Comparison of ENCODE assay signal across 22 cellular contexts in the genomic region with DNA sequence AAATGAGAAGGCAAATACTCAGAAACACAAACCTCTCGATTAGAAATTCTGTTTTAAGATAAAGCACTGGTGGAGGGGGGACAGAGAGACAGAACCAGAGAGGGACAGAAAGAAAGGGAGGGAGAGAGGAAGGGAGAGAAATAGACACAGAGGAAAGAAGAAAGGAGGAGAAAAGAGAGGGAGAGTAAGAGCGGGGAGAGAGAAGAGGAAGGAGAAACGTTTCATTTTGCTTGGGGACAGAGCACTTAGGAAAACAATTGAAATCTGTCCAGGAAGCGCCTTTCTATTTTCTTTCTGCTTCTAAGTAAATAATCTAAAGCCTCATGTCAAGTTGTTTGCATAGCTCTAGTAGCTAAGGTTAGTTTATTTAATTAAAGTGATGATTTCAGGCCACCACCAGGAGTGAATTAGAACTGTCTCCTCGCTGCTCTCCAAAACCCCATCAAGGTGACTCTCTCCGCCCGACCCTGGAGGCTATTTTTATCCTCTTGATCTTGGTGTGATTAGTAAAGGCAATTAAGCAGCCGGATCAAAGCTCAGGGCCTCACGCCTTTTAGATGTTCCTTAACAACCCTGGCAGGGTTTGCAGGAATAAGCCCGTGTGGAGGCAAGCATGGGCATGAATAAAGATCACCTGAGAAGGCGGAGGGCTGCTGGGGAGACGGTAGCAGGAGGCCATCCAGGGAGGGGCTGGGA.
DNase-seq lines count a peak whose midpoint lies in the region; ATAC-seq, FAIRE-seq and TF ChIP-seq lines count a peak whose summit lies in the region.
"Had no signal": no experiment of that assay in that cellular context is flagged by ENCODE, and none has a peak within 500 bp of the region (broad histone marks: within the 10 kb centered on the region; RNA-seq: fewer than 3 reads in every experiment).

No MANE protein-coding gene starts in this region.

- TF ChIP-seq CTCF in HEK293 (tag by site-specific recombination; IDR thresholded peaks at IDR 0.05) (no peak), brain (conservative IDR thresholded peaks at IDR 0.05) (no peak), parathyroid adenoma (IDR thresholded peaks at IDR 0.05) (no peak)

- H3K9me3 Mint-ChIP-seq in brain: no peaks in the 10 kb centered on the region
- no peaks in the 10 kb centered on the region for H3K9me3 Mint-ChIP-seq in naive thymus-derived CD4-positive, alpha-beta T cell
- H3K9me3 Mint-ChIP-seq: activated naive CD4-positive, alpha-beta T cell treated with anti-CD3 and anti-CD28 coated beads, Interleukin-2, amount 50 U/mL, for 24 hours; endodermal cell; naive thymus-derived CD8-positive, alpha-beta T cell; stimulated activated naive B cell treated with anti-CD40 and anti-IgM and Interleukin-4, amounts not matched to agents 10 μg/mL and 1 μg/mL and 100 μg/mL, for 72 hours had no signal

- CTCF ChIA-PET in HEK293 (lab: Yijun Ruan, JAX): interaction anchor here (1.6 kb wide), 1 partner anchor 121 kb away, joined by 8 read pairs; no protein-coding TSS in a partner anchor
- CTCF ChIA-PET in naive thymus-derived CD4-positive, alpha-beta T cell (lab: Charles Lee): no interaction called here

- H3K4me1 Mint-ChIP-seq in brain: peaks cover 78% of the 10 kb centered on the region
- peaks cover 0 to 14% (median 2%) of the 10 kb centered on the region in 7 donors for H3K4me1 Mint-ChIP-seq in naive thymus-derived CD4-positive, alpha-beta T cell
- H3K4me1 Mint-ChIP-seq: activated naive CD4-positive, alpha-beta T cell treated with anti-CD3 and anti-CD28 coated beads, Interleukin-2, amount 50 U/mL, for 24 hours; stimulated activated naive B cell treated with anti-CD40 and anti-IgM and Interleukin-4, amounts not matched to agents 10 μg/mL and 1 μg/mL and 100 μg/mL, for 72 hours had no signal

- H3K4me1 ChIP-seq in HEK293 (ENCODE audit: control insufficient read depth, insufficient read depth, low read length) (peaks cover 13% of the 10 kb centered on the region; the same call in 1 of the 2 replicates), parathyroid adenoma (peaks cover 4% of the 10 kb centered on the region)
- H3K4me1 ChIP-seq in naive thymus-derived CD4-positive, alpha-beta T cell (ENCODE audit: control insufficient read depth in 2 of 2, insufficient read depth in 2 of 2, low read length in 2 of 2): no peaks in the 10 kb centered on the region

- H3K36me3 Mint-ChIP-seq in brain: no peaks in the 10 kb centered on the region
- no peaks in the 10 kb centered on the region for H3K36me3 Mint-ChIP-seq in naive thymus-derived CD4-positive, alpha-beta T cell
- H3K36me3 Mint-ChIP-seq: activated naive CD4-positive, alpha-beta T cell treated with anti-CD3 and anti-CD28 coated beads, Interleukin-2, amount 50 U/mL, for 24 hours; naive thymus-derived CD8-positive, alpha-beta T cell; stimulated activated naive B cell treated with anti-CD40 and anti-IgM and Interleukin-4, amounts not matched to agents 10 μg/mL and 1 μg/mL and 100 μg/mL, for 72 hours had no signal

- H3K36me3 ChIP-seq in HEK293 (ENCODE audit: control insufficient read depth in 2 of 2, insufficient read depth in 1 of 2, low read length in 2 of 2) (no peaks in the 10 kb centered on the region), parathyroid adenoma (ENCODE audit: control insufficient read depth, insufficient read depth, low read length) (no peaks in the 10 kb centered on the region)
- H3K36me3 ChIP-seq in naive thymus-derived CD4-positive, alpha-beta T cell (ENCODE audit: control insufficient read depth in 2 of 3, insufficient read depth in 3 of 3, low read length in 3 of 3): no peaks in the 10 kb centered on the region
- H3K36me3 ChIP-seq: cardiac muscle cell, vagina had no signal

- no peak overlapping the region for H3K9ac ChIP-seq in parathyroid adenoma

- H3K27ac Mint-ChIP-seq in brain: peak overlapping the region in 3 of 5 experiments; percentile 51 to 66 (median 57)
- H3K27ac Mint-ChIP-seq in naive thymus-derived CD4-positive, alpha-beta T cell: no peak overlapping the region
- H3K27ac Mint-ChIP-seq: activated naive CD4-positive, alpha-beta T cell treated with anti-CD3 and anti-CD28 coated beads, Interleukin-2, amount 50 U/mL, for 24 hours; endodermal cell; stimulated activated naive B cell treated with anti-CD40 and anti-IgM and Interleukin-4, amounts not matched to agents 10 μg/mL and 1 μg/mL and 100 μg/mL, for 72 hours had no signal

- DNase-seq in NCI-H2171 treated with DMSO at 0.1 percent for 48 hours (lab: John Stamatoyannopoulos, UW) (peak; percentile 83), hypothalamus (lab: John Stamatoyannopoulos, UW) (no peak), GM12892 (ENCODE audit: insufficient read length) (no peak)
- no peak for DNase-seq in activated CD4-positive, CD25-positive, alpha-beta regulatory T cell treated with anti-CD3 and anti-CD28 coated beads, Interleukin-2, amount 50 U/mL, for 72 hours
- DNase-seq in naive thymus-derived CD4-positive, alpha-beta T cell: no peak
- DNase-seq: activated CD8-positive, alpha-beta memory T cell treated with anti-CD3 and anti-CD28 coated beads, Interleukin-2, amount 50 U/mL, for 4 hours; endodermal cell; IMR-90; naive thymus-derived CD8-positive, alpha-beta T cell; NCI-H146; PC-9; right cardiac atrium; stimulated activated CD4-positive, alpha-beta T cell treated with anti-CD3 and anti-CD28 coated beads, Interleukin-4, amount 100 ng/mL, for 4 hours; stimulated activated naive B cell treated with anti-CD40 and anti-IgM and Interleukin-4, amounts not matched to agents 10 μg/mL and 1 μg/mL and 100 μg/mL, for 72 hours had no signal

- POLR2A ChIA-PET in HEK293 (lab: Yijun Ruan, JAX): interaction anchor here (0.9 kb wide), 1 partner anchor 19 kb away, joined by 3 read pairs; no protein-coding TSS in a partner anchor
- POLR2A ChIA-PET in naive thymus-derived CD4-positive, alpha-beta T cell (lab: Charles Lee): no interaction called here

- no peaks in the 10 kb centered on the region for H3K79me2 ChIP-seq in parathyroid adenoma

- H3K9me3 ChIP-seq in HEK293 (ENCODE audit: control insufficient read depth, insufficient read depth, low read depth, low read length) (no peaks in the 10 kb centered on the region), parathyroid adenoma (ENCODE audit: control insufficient read depth, low read length) (no peaks in the 10 kb centered on the region)
- H3K9me3 ChIP-seq in naive thymus-derived CD4-positive, alpha-beta T cell (ENCODE audit: control insufficient read depth in 2 of 3, low read length in 3 of 3): no peaks in the 10 kb centered on the region
- H3K9me3 ChIP-seq: vagina had no signal

- H3K27me3 ChIP-seq in parathyroid adenoma (ENCODE audit: control insufficient read depth, insufficient read depth, low read length): no peaks in the 10 kb centered on the region
- no peaks in the 10 kb centered on the region for H3K27me3 ChIP-seq in naive thymus-derived CD4-positive, alpha-beta T cell (ENCODE audit: control insufficient read depth in 2 of 2, insufficient read depth in 2 of 2, low read length in 2 of 2)
- H3K27me3 ChIP-seq: cardiac muscle cell, vagina had no signal

- H3K27ac ChIP-seq in HEK293 (ENCODE audit: extremely low read depth, low read depth, low read length) (peak overlapping the region; percentile 28), parathyroid adenoma (no peak overlapping the region)
- no peak overlapping the region for H3K27ac ChIP-seq in naive thymus-derived CD4-positive, alpha-beta T cell (ENCODE audit: low read depth, low read length)
- H3K27ac ChIP-seq: cardiac muscle cell, PC-9, vagina had no signal

- no peak overlapping the region for H2AFZ ChIP-seq in parathyroid adenoma
- H2AFZ ChIP-seq: PC-9 had no signal

- no peak for FAIRE-seq in GM12892 (lab: Jason Lieb, UNC)

- H3K4me3 ChIP-seq in HEK293 (ENCODE audit: low read depth, low read length) (no peak overlapping the region), parathyroid adenoma (ENCODE audit: low read depth, low read length) (no peak overlapping the region)
- H3K4me3 ChIP-seq in naive thymus-derived CD4-positive, alpha-beta T cell (ENCODE audit: low read length): no peak overlapping the region
- H3K4me3 ChIP-seq: cardiac muscle cell, PC-9, vagina had no signal

- peak overlapping the region in 1 of 5 experiments; percentile 32 for H3K4me3 Mint-ChIP-seq in brain
- no peak overlapping the region for H3K4me3 Mint-ChIP-seq in naive thymus-derived CD4-positive, alpha-beta T cell
- H3K4me3 Mint-ChIP-seq: activated naive CD4-positive, alpha-beta T cell treated with anti-CD3 and anti-CD28 coated beads, Interleukin-2, amount 50 U/mL, for 24 hours; endodermal cell; naive thymus-derived CD8-positive, alpha-beta T cell; stimulated activated naive B cell treated with anti-CD40 and anti-IgM and Interleukin-4, amounts not matched to agents 10 μg/mL and 1 μg/mL and 100 μg/mL, for 72 hours had no signal

- H3K4me2 ChIP-seq in parathyroid adenoma (ENCODE audit: low read length): peak overlapping the region; percentile 36
- H3K4me2 ChIP-seq: PC-9 had no signal

- no peaks in the 10 kb centered on the region for H3K27me3 Mint-ChIP-seq in brain
- H3K27me3 Mint-ChIP-seq in naive thymus-derived CD4-positive, alpha-beta T cell: peaks cover 0 to 17% (median 0%) of the 10 kb centered on the region in 5 donors
- H3K27me3 Mint-ChIP-seq: activated naive CD4-positive, alpha-beta T cell treated with anti-CD3 and anti-CD28 coated beads, Interleukin-2, amount 50 U/mL, for 24 hours had no signal

- TF ChIP-seq POLR2A in GM12892 (IDR thresholded peaks at IDR 0.05; ENCODE audit: low read depth, low read length): no peak

- intact Hi-C loops in naive thymus-derived CD4-positive, alpha-beta T cell (cut with micrococcal nuclease): no loop called here

- ATAC-seq in naive thymus-derived CD4-positive, alpha-beta T cell: no peak
- ATAC-seq: activated CD4-positive, CD25-positive, alpha-beta regulatory T cell treated with anti-CD3 and anti-CD28 coated beads, Interleukin-2, amount 50 U/mL, for 24 hours; left lobe of liver; naive thymus-derived CD8-positive, alpha-beta T cell; right cardiac atrium; stimulated activated naive B cell treated with anti-CD40 and anti-IgM and Interleukin-4, amounts not matched to agents 10 μg/mL and 1 μg/mL and 100 μg/mL, for 72 hours had no signal

TF ChIP-seq in HEK293, 187 proteins besides CTCF, POLR2A, EP300 and RAD21 (continues in another document):
- TF ChIP-seq GLI2 (tag by site-specific recombination; IDR thresholded peaks at IDR 0.05; ENCODE audit: borderline replicate concordance, low read depth) (no peak; the same call in 1 of the 2 replicates), ZNF670 (tag by site-specific recombination; IDR thresholded peaks at IDR 0.05; ENCODE audit: low read depth) (no peak), ZSCAN30 (tag by site-specific recombination; IDR thresholded peaks at IDR 0.05) (no peak)
- TF ChIP-seq, protein P1, sequence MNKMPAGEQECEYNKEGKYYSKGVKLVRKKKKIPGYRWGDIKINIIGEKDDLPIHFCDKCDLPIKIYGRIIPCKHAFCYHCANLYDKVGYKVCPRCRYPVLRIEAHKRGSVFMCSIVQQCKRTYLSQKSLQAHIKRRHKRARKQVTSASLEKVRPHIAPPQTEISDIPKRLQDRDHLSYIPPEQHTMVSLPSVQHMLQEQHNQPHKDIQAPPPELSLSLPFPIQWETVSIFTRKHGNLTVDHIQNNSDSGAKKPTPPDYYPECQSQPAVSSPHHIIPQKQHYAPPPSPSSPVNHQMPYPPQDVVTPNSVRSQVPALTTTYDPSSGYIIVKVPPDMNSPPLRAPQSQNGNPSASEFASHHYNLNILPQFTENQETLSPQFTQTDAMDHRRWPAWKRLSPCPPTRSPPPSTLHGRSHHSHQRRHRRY (tag by site-specific recombination; IDR thresholded peaks at IDR 0.05): no peak

Comparison
In these comparisons a context has a peak if more than half of its experiments do, and no peak if none do; other contexts are left out.
1. H3K27ac Mint-ChIP-seq: peak in brain (3 of 5); none in naive thymus-derived CD4-positive, alpha-beta T cell (0 of 9).